ENCODE assay signal across 9 cellular contexts in genomic region chr12:103966736-103967135, GRCh38. TPM values are rescaled to one million over a fixed set of nuclear protein-coding genes. Genes with fewer than 3 reads are reported as not detected.
A peak's percentile ranks its signal among the peaks of the same experiment; 100 is the strongest.
DNase-seq lines count a peak whose midpoint lies in the region; ATAC-seq, FAIRE-seq and TF ChIP-seq lines count a peak whose summit lies in the region.
"Had no signal": no experiment of that assay in that cellular context is flagged by ENCODE, and none has a peak within 500 bp of the region (broad histone marks: within the 10 kb centered on the region; RNA-seq: fewer than 3 reads in every experiment).

No MANE protein-coding gene starts in this region.

- H3K9ac ChIP-seq in adipocyte (ENCODE audit: low read length) = peak overlapping the region; percentile 97
- H3K9ac ChIP-seq in kidney (ENCODE audit: low read length in 2 of 2) = peak overlapping the region; percentile 50 to 93

- H3K4me1 ChIP-seq in adipocyte (ENCODE audit: control insufficient read depth, insufficient read depth, low read length) = peaks cover 36% of the 10 kb centered on the region
- peaks cover 10 to 17% of the 10 kb centered on the region in 2 donors for H3K4me1 ChIP-seq in kidney (ENCODE audit: control insufficient read depth in 1 of 2, insufficient read depth in 1 of 2, low read depth in 1 of 2, low read length in 2 of 2)
- H3K4me1 ChIP-seq in testis = peaks cover 18% of the 10 kb centered on the region

- H3K4me3 Mint-ChIP-seq in T-helper 2 cell treated with Interferon-gamma antibody and Interleukin-4, amounts not matched to agents 5 μg/mL and 100 μg/mL, for 36 hours = peak overlapping the region; percentile 98

- H3K27ac ChIP-seq in kidney (ENCODE audit: low read depth in 2 of 2, low read length in 2 of 2) (no peak overlapping the region), testis (peak overlapping the region; percentile 87 to 93)

- TF ChIP-seq CTCF in kidney (IDR thresholded peaks at IDR 0.05; ENCODE audit: borderline replicate concordance, extremely low read depth, insufficient read depth) (no peak), testis (IDR thresholded peaks at IDR 0.05) (no peak)

- no peak for DNase-seq in T-helper 2 cell treated with Interferon-gamma antibody and Interleukin-4, amounts not matched to agents 5 μg/mL and 100 μg/mL, for 36 hours (ENCODE audit: low spot score)
- DNase-seq in T-helper 2 cell (no peak), adipocyte (ENCODE audit: low read depth) (peak; percentile 59), kidney (no peak), testis (no peak), head of caudate nucleus (no peak), NCI-H82 treated with DMSO at 0.1 percent for 48 hours (lab: John Stamatoyannopoulos, UW; ENCODE audit: unreplicated experiment) (no peak)

- FAIRE-seq in kidney (lab: Jason Lieb, UNC) = no peak
- FAIRE-seq: endometrium had no signal

- H3K36me3 ChIP-seq in adipocyte (ENCODE audit: control insufficient read depth, insufficient read depth, low read length, severe bottlenecking) (no peaks in the 10 kb centered on the region), kidney (ENCODE audit: control insufficient read depth in 1 of 2, insufficient read depth in 2 of 2, low read length in 2 of 2) (no peaks in the 10 kb centered on the region), testis (ENCODE audit: low read depth, missing control alignments) (no peaks in the 10 kb centered on the region)

- H3K27ac Mint-ChIP-seq in T-helper 2 cell treated with Interferon-gamma antibody and Interleukin-4, amounts not matched to agents 5 μg/mL and 100 μg/mL, for 36 hours = peak overlapping the region; percentile 96

- H3K36me3 Mint-ChIP-seq in T-helper 2 cell treated with Interferon-gamma antibody and Interleukin-4, amounts not matched to agents 5 μg/mL and 100 μg/mL, for 36 hours (ENCODE audit: low read depth) = peaks cover 22% of the 10 kb centered on the region

- no peaks in the 10 kb centered on the region for H3K27me3 Mint-ChIP-seq in T-helper 2 cell treated with Interferon-gamma antibody and Interleukin-4, amounts not matched to agents 5 μg/mL and 100 μg/mL, for 36 hours (ENCODE audit: low read depth)

- TF ChIP-seq POLR2A in testis (IDR thresholded peaks at IDR 0.05) = no peak

- no peaks in the 10 kb centered on the region for H3K9me3 Mint-ChIP-seq in T-helper 2 cell treated with Interferon-gamma antibody and Interleukin-4, amounts not matched to agents 5 μg/mL and 100 μg/mL, for 36 hours

- ATAC-seq in GM21360 (IDR thresholded peaks at IDR 0.05; ENCODE audit: unreplicated experiment) = no peak

- H3K9me3 ChIP-seq in adipocyte (ENCODE audit: control insufficient read depth, low read length) (no peaks in the 10 kb centered on the region), kidney (ENCODE audit: control insufficient read depth in 1 of 2, low read length in 2 of 2) (no peaks in the 10 kb centered on the region), testis (no peaks in the 10 kb centered on the region)

- H3K4me3 ChIP-seq in adipocyte (ENCODE audit: low read length) (peak overlapping the region; percentile 91), kidney (ENCODE audit: low read length in 2 of 2) (peak overlapping the region; percentile 84 to 100), testis (peak overlapping the region; percentile 75 to 86)

- intact Hi-C loops in kidney (cut with DNase I) = no loop called here
- intact Hi-C loops in testis (cut with DNase I; ENCODE audit: low total_unique reads) = no loop called here
- intact Hi-C loops in head of caudate nucleus (cut with DNase I) = loop anchor here (5.0 kb wide), 2 partner anchors 34 to 96 kb away; partner anchors contain the start of genes HCFC2 and HSP90B1

- H3K4me1 Mint-ChIP-seq in T-helper 2 cell treated with Interferon-gamma antibody and Interleukin-4, amounts not matched to agents 5 μg/mL and 100 μg/mL, for 36 hours (ENCODE audit: low read depth) = peaks cover 37% of the 10 kb centered on the region

- H3K27me3 ChIP-seq in adipocyte (replicated peaks; ENCODE audit: control insufficient read depth, insufficient read depth, low read length) = no peaks in the 10 kb centered on the region
- H3K27me3 ChIP-seq in testis = no peaks in the 10 kb centered on the region

- WGBS in testis, 2 donors = 18 to 25% methylated on average over 1 of the region's 1 CpG

RNA-seq across cellular contexts. Expression of gene TDG, which starts 1.1 kb away (rescaled TPM):
- total RNA-seq in kidney (17.2 TPM), testis (10 to 100 TPM; 16.0 to 16.5 TPM)
- polyA plus RNA-seq in kidney (ENCODE audit: insufficient read depth, low read depth, low replicate concordance) (9.2 TPM), testis (ENCODE audit: insufficient read depth, low read depth, low replicate concordance) (11.3 TPM)

RNA-seq across cellular contexts. Expression of gene HSP90B1, which starts 36.5 kb away (rescaled TPM):
- 806 TPM for total RNA-seq in kidney
- polyA plus RNA-seq in kidney (ENCODE audit: insufficient read depth, low read depth, low replicate concordance) = 521 TPM
- 100 to 1,000 TPM; 257 to 259 TPM for total RNA-seq in testis
- polyA plus RNA-seq in testis (ENCODE audit: insufficient read depth, low read depth, low replicate concordance) = 265 TPM

Comparison
In these comparisons a context has a peak if more than half of its experiments do, and no peak if none do; other contexts are left out.
1. H3K27ac ChIP-seq: peak in testis (2 of 2); none in kidney (0 of 2).
2. Peak in every context shown above with its lines, with median percentiles within 50 percentile points of each other: H3K4me3 ChIP-seq.